1 cellular context compared by ENCODE assay signal in genomic region chr7:134315679-134316538, GRCh38.
TF ChIP-seq lines count a peak whose summit lies in the region.

No MANE protein-coding gene starts in this region.

TF ChIP-seq in GM23338, 12 proteins besides CTCF, POLR2A, EP300 and RAD21 (continued from another document):
- no peak for TF ChIP-seq ZNF462 (CRISPR knock-in tag; IDR thresholded peaks at IDR 0.05)
- TF ChIP-seq CREB1 (CRISPR knock-in tag; IDR thresholded peaks at IDR 0.05; ENCODE audit: low read depth): no peak
- TF ChIP-seq STAT1 (IDR thresholded peaks at IDR 0.05; ENCODE audit: unreplicated experiment): no peak
- no peak for TF ChIP-seq EZH2 (IDR thresholded peaks at IDR 0.05; ENCODE audit: low read depth, unreplicated experiment)
- TF ChIP-seq NANOG (IDR thresholded peaks at IDR 0.05; ENCODE audit: borderline replicate concordance): no peak
